In the genomic region with DNA sequence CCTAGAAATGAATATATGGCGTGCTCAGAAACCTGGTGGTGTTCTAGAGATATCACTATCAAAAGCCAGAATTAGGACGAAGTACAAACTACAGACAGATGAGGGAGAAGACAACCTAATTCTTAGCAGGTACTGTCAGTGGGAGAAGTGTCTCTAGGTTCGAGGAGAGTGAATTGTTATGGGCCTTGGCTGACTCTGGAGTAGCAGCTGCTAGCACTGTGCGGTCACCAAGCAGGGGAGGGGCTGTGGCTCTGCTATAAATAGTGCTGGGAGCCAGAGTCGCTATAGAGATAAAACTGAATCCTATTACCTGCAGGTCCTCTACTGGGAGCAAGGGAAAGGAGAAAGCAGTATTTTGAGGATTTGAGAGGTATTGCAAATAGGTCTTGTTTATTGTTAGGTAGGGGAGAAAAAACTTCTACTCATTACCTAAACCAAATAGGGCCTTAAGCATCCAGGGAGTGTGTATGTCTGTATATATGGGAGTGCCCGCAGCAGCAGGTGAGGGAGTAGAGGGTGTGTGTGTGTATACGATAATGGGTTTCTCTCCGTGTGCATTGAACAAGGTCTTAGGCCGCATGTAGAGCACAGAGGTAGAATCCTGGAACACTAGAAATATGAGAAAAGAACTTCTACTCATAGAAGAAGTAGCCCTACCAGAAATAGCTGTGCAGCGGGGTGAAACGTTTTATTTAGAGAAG, we compare ENCODE assay signal across 8 cellular contexts.
DNase-seq lines count a peak whose midpoint lies in the region; ATAC-seq and TF ChIP-seq lines count a peak whose summit lies in the region.

No MANE protein-coding gene starts in this region.

- H3K9me3 Mint-ChIP-seq in activated T-cell treated with anti-CD3 and anti-CD28 coated beads, Interleukin-2, amount 50 U/mL, for 24 hours: no peaks in the 10 kb centered on the region
- no peaks in the 10 kb centered on the region for H3K9me3 Mint-ChIP-seq in stimulated activated naive CD8-positive, alpha-beta T cell treated with anti-CD3 and anti-CD28 coated beads, Interleukin-15, amount 100 ng/mL, for 72 hours

- no peak for TF ChIP-seq POLR2A in erythroblast (IDR thresholded peaks at IDR 0.05; ENCODE audit: low read length)

- ATAC-seq in stimulated activated naive CD8-positive, alpha-beta T cell treated with anti-CD3 and anti-CD28 coated beads, Interleukin-15, amount 100 ng/mL, for 72 hours: no peak
- no peak for ATAC-seq in GM18498 (IDR thresholded peaks at IDR 0.05; ENCODE audit: unreplicated experiment)
- no peak for ATAC-seq in HG03457 (IDR thresholded peaks at IDR 0.05; ENCODE audit: unreplicated experiment)

- H3K4me1 Mint-ChIP-seq in activated T-cell treated with anti-CD3 and anti-CD28 coated beads, Interleukin-2, amount 50 U/mL, for 24 hours (ENCODE audit: low read depth): peaks cover 48% of the 10 kb centered on the region
- peaks cover 50% of the 10 kb centered on the region for H3K4me1 Mint-ChIP-seq in stimulated activated naive CD8-positive, alpha-beta T cell treated with anti-CD3 and anti-CD28 coated beads, Interleukin-15, amount 100 ng/mL, for 72 hours

- H3K27ac Mint-ChIP-seq in activated T-cell treated with anti-CD3 and anti-CD28 coated beads, Interleukin-2, amount 50 U/mL, for 24 hours: peak overlapping the region; percentile 85
- H3K27ac Mint-ChIP-seq in stimulated activated naive CD8-positive, alpha-beta T cell treated with anti-CD3 and anti-CD28 coated beads, Interleukin-15, amount 100 ng/mL, for 72 hours: no peak overlapping the region

- DNase-seq in activated T-cell treated with anti-CD3 and anti-CD28 coated beads, Interleukin-2, amount 50 U/mL, for 24 hours: no peak
- DNase-seq in activated T-cell treated with anti-CD3 and anti-CD28 coated beads for 4 hours: no peak
- DNase-seq in NCI-H510A treated with DMSO at 0.1 percent for 48 hours (lab: John Stamatoyannopoulos, UW): peak; percentile 16
- DNase-seq in erythroblast (lab: John Stamatoyannopoulos, UW): peak; percentile 13 to 14
- DNase-seq in stimulated activated naive CD8-positive, alpha-beta T cell treated with anti-CD3 and anti-CD28 coated beads, Interleukin-15, amount 100 ng/mL, for 72 hours: no peak
- no peak for DNase-seq in RWPE1 (ENCODE audit: low spot score)

- H3K27me3 Mint-ChIP-seq in activated T-cell treated with anti-CD3 and anti-CD28 coated beads, Interleukin-2, amount 50 U/mL, for 24 hours: no peaks in the 10 kb centered on the region
- H3K27me3 Mint-ChIP-seq in stimulated activated naive CD8-positive, alpha-beta T cell treated with anti-CD3 and anti-CD28 coated beads, Interleukin-15, amount 100 ng/mL, for 72 hours: no peaks in the 10 kb centered on the region

- CTCF ChIA-PET in RWPE1 (lab: Yijun Ruan, JAX): no interaction called here

- H3K4me3 Mint-ChIP-seq in activated T-cell treated with anti-CD3 and anti-CD28 coated beads, Interleukin-2, amount 50 U/mL, for 24 hours: peak overlapping the region; percentile 80
- peak overlapping the region; percentile 80 to 84 for H3K4me3 Mint-ChIP-seq in stimulated activated naive CD8-positive, alpha-beta T cell treated with anti-CD3 and anti-CD28 coated beads, Interleukin-15, amount 100 ng/mL, for 72 hours

- TF ChIP-seq CTCF in RWPE1 (conservative IDR thresholded peaks at IDR 0.05; ENCODE audit: low read depth): no peak

- peaks cover 50% of the 10 kb centered on the region for H3K36me3 Mint-ChIP-seq in activated T-cell treated with anti-CD3 and anti-CD28 coated beads, Interleukin-2, amount 50 U/mL, for 24 hours (ENCODE audit: low read depth)

- no peak overlapping the region for H3K27ac ChIP-seq in RWPE1

- POLR2A ChIA-PET in RWPE1 (lab: Yijun Ruan, JAX; ENCODE audit: low non-redundant PET): interaction anchor here (0.7 kb wide), 1 partner anchor 9 kb away, joined by 3 read pairs; no protein-coding TSS in a partner anchor

Comparison
In these comparisons a context has a peak if more than half of its experiments do, and no peak if none do; other contexts are left out.
1. DNase-seq: peak in NCI-H510A treated with DMSO at 0.1 percent for 48 hours (single experiment) and erythroblast (2 of 2); none in activated T-cell treated with anti-CD3 and anti-CD28 coated beads, Interleukin-2, amount 50 U/mL, for 24 hours (single experiment), activated T-cell treated with anti-CD3 and anti-CD28 coated beads for 4 hours (single experiment), stimulated activated naive CD8-positive, alpha-beta T cell treated with anti-CD3 and anti-CD28 coated beads, Interleukin-15, amount 100 ng/mL, for 72 hours (0 of 2) and RWPE1 (single experiment).